In the genomic region with DNA sequence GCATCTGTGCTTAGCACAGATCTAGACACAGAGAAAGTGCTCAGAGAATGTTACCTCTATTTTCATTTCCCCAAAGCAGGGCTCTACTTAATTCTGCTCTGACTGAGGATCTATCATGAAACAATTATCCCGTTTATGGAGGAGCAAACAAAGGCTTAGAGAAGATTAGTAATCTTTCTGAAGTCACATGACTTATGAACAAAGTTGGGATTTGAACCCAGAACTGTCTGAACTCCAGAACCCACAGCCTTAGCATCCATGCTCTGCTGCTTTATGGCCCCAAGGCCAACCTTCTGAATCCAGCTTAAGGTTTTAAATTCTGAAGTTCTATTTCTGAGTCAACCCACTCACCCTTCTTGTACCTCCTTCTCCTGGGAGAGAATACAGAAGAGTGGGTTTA, we compare ENCODE assay signal across 13 cellular contexts. TPM values are rescaled to one million over a fixed set of nuclear protein-coding genes. Genes with fewer than 3 reads are reported as not detected.
A peak's percentile ranks its signal among the peaks of the same experiment; 100 is the strongest.
DNase-seq lines count a peak whose midpoint lies in the region; ATAC-seq lines count a peak whose summit lies in the region.
"Had no signal": no experiment of that assay in that cellular context is flagged by ENCODE, and none has a peak within 500 bp of the region (broad histone marks: within the 10 kb centered on the region; RNA-seq: fewer than 3 reads in every experiment).

No MANE protein-coding gene starts in this region.

- no peak overlapping the region for H3K4me3 Mint-ChIP-seq in activated naive CD4-positive, alpha-beta T cell treated with anti-CD3 and anti-CD28 coated beads, Interleukin-2, amount 50 U/mL, for 24 hours
- H3K4me3 Mint-ChIP-seq in activated T-helper 17 cell treated with anti-CD3 and anti-CD28 coated beads, Interleukin-2, amount 50 U/mL, for 72 hours = no peak overlapping the region
- H3K4me3 Mint-ChIP-seq in effector memory CD8-positive, alpha-beta T cell = no peak overlapping the region
- no peak overlapping the region for H3K4me3 Mint-ChIP-seq in stimulated activated naive B cell treated with anti-CD40 and anti-IgM and Interleukin-4, amounts not matched to agents 10 μg/mL and 1 μg/mL and 100 μg/mL, for 72 hours
- H3K4me3 Mint-ChIP-seq: B cell; CD8-positive, alpha-beta T cell; H9 had no signal

- peaks cover 13% of the 10 kb centered on the region for H3K36me3 Mint-ChIP-seq in activated naive CD4-positive, alpha-beta T cell treated with anti-CD3 and anti-CD28 coated beads, Interleukin-2, amount 50 U/mL, for 24 hours
- H3K36me3 Mint-ChIP-seq in activated T-helper 17 cell treated with anti-CD3 and anti-CD28 coated beads, Interleukin-2, amount 50 U/mL, for 72 hours (ENCODE audit: low read depth) = peaks cover 86% of the 10 kb centered on the region
- H3K36me3 Mint-ChIP-seq in effector memory CD8-positive, alpha-beta T cell (ENCODE audit: insufficient read depth) = peaks cover 82% of the 10 kb centered on the region
- peaks cover 39 to 62% of the 10 kb centered on the region in 2 donors for H3K36me3 Mint-ChIP-seq in stimulated activated naive B cell treated with anti-CD40 and anti-IgM and Interleukin-4, amounts not matched to agents 10 μg/mL and 1 μg/mL and 100 μg/mL, for 72 hours

- peak overlapping the region; percentile 23 for H3K27ac Mint-ChIP-seq in activated naive CD4-positive, alpha-beta T cell treated with anti-CD3 and anti-CD28 coated beads, Interleukin-2, amount 50 U/mL, for 24 hours
- H3K27ac Mint-ChIP-seq in activated T-helper 17 cell treated with anti-CD3 and anti-CD28 coated beads, Interleukin-2, amount 50 U/mL, for 72 hours = peak overlapping the region; percentile 9
- peak overlapping the region; percentile 27 to 28 for H3K27ac Mint-ChIP-seq in effector memory CD8-positive, alpha-beta T cell
- peak overlapping the region; percentile 81 for H3K27ac Mint-ChIP-seq in stimulated activated naive B cell treated with anti-CD40 and anti-IgM and Interleukin-4, amounts not matched to agents 10 μg/mL and 1 μg/mL and 100 μg/mL, for 72 hours
- H3K27ac Mint-ChIP-seq: B cell; CD8-positive, alpha-beta T cell; H9 had no signal

- no peaks in the 10 kb centered on the region for H3K9me3 Mint-ChIP-seq in activated naive CD4-positive, alpha-beta T cell treated with anti-CD3 and anti-CD28 coated beads, Interleukin-2, amount 50 U/mL, for 24 hours
- H3K9me3 Mint-ChIP-seq in activated T-helper 17 cell treated with anti-CD3 and anti-CD28 coated beads, Interleukin-2, amount 50 U/mL, for 72 hours = no peaks in the 10 kb centered on the region
- no peaks in the 10 kb centered on the region for H3K9me3 Mint-ChIP-seq in effector memory CD8-positive, alpha-beta T cell
- H3K9me3 Mint-ChIP-seq in stimulated activated naive B cell treated with anti-CD40 and anti-IgM and Interleukin-4, amounts not matched to agents 10 μg/mL and 1 μg/mL and 100 μg/mL, for 72 hours = no peaks in the 10 kb centered on the region
- H3K9me3 Mint-ChIP-seq: CD8-positive, alpha-beta T cell; H9 had no signal

- no peak for ATAC-seq in activated T-helper 17 cell treated with anti-CD3 and anti-CD28 coated beads, Interleukin-2, amount 50 U/mL, for 72 hours (replicated peaks)
- no peak for ATAC-seq in effector memory CD8-positive, alpha-beta T cell (replicated peaks)
- peak; percentile 40 to 53 for ATAC-seq in stimulated activated naive B cell treated with anti-CD40 and anti-IgM and Interleukin-4, amounts not matched to agents 10 μg/mL and 1 μg/mL and 100 μg/mL, for 72 hours (replicated peaks)
- ATAC-seq: CD8-positive, alpha-beta T cell had no signal

- DNase-seq in activated naive CD4-positive, alpha-beta T cell treated with Interleukin-2 at 50 U/mL for 16 hours = no peak
- no peak for DNase-seq in effector memory CD8-positive, alpha-beta T cell
- no peak for DNase-seq in stimulated activated naive B cell treated with anti-CD40 and anti-IgM and Interleukin-4, amounts not matched to agents 10 μg/mL and 1 μg/mL and 100 μg/mL, for 72 hours
- DNase-seq in foreskin melanocyte = no peak
- no peak for DNase-seq in NK-92 treated with Interleukin-12 subunit alpha and Interleukin-12 subunit beta, amount 100 ng/mL, for 24 hours (lab: John Stamatoyannopoulos, UW)
- DNase-seq: Calu3; CD8-positive, alpha-beta T cell; DMS79 treated with DMSO at 0.1 percent for 48 hours; GF-D8; H9 had no signal

- H3K27me3 Mint-ChIP-seq in activated naive CD4-positive, alpha-beta T cell treated with anti-CD3 and anti-CD28 coated beads, Interleukin-2, amount 50 U/mL, for 24 hours = no peaks in the 10 kb centered on the region
- H3K27me3 Mint-ChIP-seq in activated T-helper 17 cell treated with anti-CD3 and anti-CD28 coated beads, Interleukin-2, amount 50 U/mL, for 72 hours = no peaks in the 10 kb centered on the region
- no peaks in the 10 kb centered on the region for H3K27me3 Mint-ChIP-seq in effector memory CD8-positive, alpha-beta T cell
- no peaks in the 10 kb centered on the region for H3K27me3 Mint-ChIP-seq in stimulated activated naive B cell treated with anti-CD40 and anti-IgM and Interleukin-4, amounts not matched to agents 10 μg/mL and 1 μg/mL and 100 μg/mL, for 72 hours
- H3K27me3 Mint-ChIP-seq: B cell had no signal

- peaks cover 20% of the 10 kb centered on the region for H3K4me1 Mint-ChIP-seq in activated naive CD4-positive, alpha-beta T cell treated with anti-CD3 and anti-CD28 coated beads, Interleukin-2, amount 50 U/mL, for 24 hours
- H3K4me1 Mint-ChIP-seq in activated T-helper 17 cell treated with anti-CD3 and anti-CD28 coated beads, Interleukin-2, amount 50 U/mL, for 72 hours = peaks cover 13% of the 10 kb centered on the region
- H3K4me1 Mint-ChIP-seq in effector memory CD8-positive, alpha-beta T cell (ENCODE audit: low read depth in 2 of 2) = peaks cover 14 to 22% of the 10 kb centered on the region in 2 donors
- peaks cover 26 to 29% of the 10 kb centered on the region in 2 donors for H3K4me1 Mint-ChIP-seq in stimulated activated naive B cell treated with anti-CD40 and anti-IgM and Interleukin-4, amounts not matched to agents 10 μg/mL and 1 μg/mL and 100 μg/mL, for 72 hours
- H3K4me1 Mint-ChIP-seq: H9 had no signal

RNA-seq across cellular contexts. Expression of a gene that starts 11.9 kb away (rescaled TPM):
- total RNA-seq in activated T-helper 17 cell treated with anti-CD3 and anti-CD28 coated beads, Interleukin-2, amount 50 U/mL, for 72 hours = 1 to 10 TPM in 1 of 2 donors, under 1 TPM in 1; 0.61 to 1.7 TPM

RNA-seq across cellular contexts. Expression of a gene that starts 11.9 kb away (rescaled TPM):
- 10 to 100 TPM in 1 of 2 donors, 1 to 10 TPM in 1; 7.7 to 21.6 TPM for total RNA-seq in activated T-helper 17 cell treated with anti-CD3 and anti-CD28 coated beads, Interleukin-2, amount 50 U/mL, for 72 hours

RNA-seq across cellular contexts. Expression of a gene that starts 20.0 kb away (rescaled TPM):
- 10 to 100 TPM; 46.1 to 71.6 TPM for total RNA-seq in activated T-helper 17 cell treated with anti-CD3 and anti-CD28 coated beads, Interleukin-2, amount 50 U/mL, for 72 hours

RNA-seq across cellular contexts. Expression of a gene that starts 38.2 kb away (rescaled TPM):
- 10 to 100 TPM in 1 of 2 donors, 1 to 10 TPM in 1; 7.2 to 15.9 TPM for total RNA-seq in activated T-helper 17 cell treated with anti-CD3 and anti-CD28 coated beads, Interleukin-2, amount 50 U/mL, for 72 hours

Comparison
In these comparisons a context has a peak if more than half of its experiments do, and no peak if none do; other contexts are left out.
1. H3K27ac Mint-ChIP-seq: peak in every context shown above with its lines; median percentile 81 in stimulated activated naive B cell treated with anti-CD40 and anti-IgM and Interleukin-4, amounts not matched to agents 10 μg/mL and 1 μg/mL and 100 μg/mL, for 72 hours; 28 in effector memory CD8-positive, alpha-beta T cell; 23 in activated naive CD4-positive, alpha-beta T cell treated with anti-CD3 and anti-CD28 coated beads, Interleukin-2, amount 50 U/mL, for 24 hours; 9 in activated T-helper 17 cell treated with anti-CD3 and anti-CD28 coated beads, Interleukin-2, amount 50 U/mL, for 72 hours.
2. ATAC-seq: peak in stimulated activated naive B cell treated with anti-CD40 and anti-IgM and Interleukin-4, amounts not matched to agents 10 μg/mL and 1 μg/mL and 100 μg/mL, for 72 hours (2 of 2); none in activated T-helper 17 cell treated with anti-CD3 and anti-CD28 coated beads, Interleukin-2, amount 50 U/mL, for 72 hours (single experiment) and effector memory CD8-positive, alpha-beta T cell (single experiment).